Comparison of ENCODE assay signal across 10 cellular contexts in the genomic region with DNA sequence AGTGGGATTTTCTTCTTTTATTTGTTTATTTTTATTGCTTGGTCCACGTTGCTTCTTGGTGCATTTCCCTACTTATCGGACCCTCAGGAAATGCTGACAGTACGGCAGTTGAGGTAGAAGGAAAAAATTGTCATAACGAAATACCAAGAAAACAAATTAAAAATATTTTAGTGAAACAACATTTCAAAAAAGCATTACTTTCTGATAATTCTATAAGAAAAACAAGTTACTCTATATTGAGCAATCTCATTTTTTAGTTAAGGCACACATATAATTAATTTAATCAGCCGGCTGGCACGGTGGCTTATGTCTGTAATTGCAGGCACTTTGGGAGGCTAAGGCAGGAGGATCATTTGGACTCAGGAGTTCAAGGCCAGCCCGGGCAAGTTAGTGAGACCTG.
"Had no signal": no experiment of that assay in that cellular context is flagged by ENCODE, and none has a peak within 500 bp of the region (broad histone marks: within the 10 kb centered on the region; RNA-seq: fewer than 3 reads in every experiment).

No MANE protein-coding gene starts in this region.

- H3K9me3 ChIP-seq: HAP-1 had no signal

- H3K36me3 ChIP-seq: HAP-1 had no signal

- H3K4me2 ChIP-seq: GM23338 had no signal

- H3K9ac ChIP-seq: GM23248 had no signal

- H2AFZ ChIP-seq: GM23248 had no signal

- ATAC-seq: GM23338 had no signal

- H3K27ac ChIP-seq: GM23248 had no signal

- H3K4me1 ChIP-seq: HAP-1 had no signal

- FAIRE-seq: H1, H54 had no signal

- H3K4me3 ChIP-seq: GM23248, GM23338, HAP-1 had no signal

- DNase-seq: GM23248, GOT3, H7, H9, HCEC 1CT, HFFc6 had no signal
